In genomic region chr17:3801043-3801746, GRCh38 we compare ENCODE assay signal across 7 cellular contexts. TPM values are rescaled to one million over a fixed set of nuclear protein-coding genes. Genes with fewer than 3 reads are reported as not detected.
A peak's percentile ranks its signal among the peaks of the same experiment; 100 is the strongest.
DNase-seq lines count a peak whose midpoint lies in the region; ATAC-seq, FAIRE-seq and TF ChIP-seq lines count a peak whose summit lies in the region.

A gene with protein sequence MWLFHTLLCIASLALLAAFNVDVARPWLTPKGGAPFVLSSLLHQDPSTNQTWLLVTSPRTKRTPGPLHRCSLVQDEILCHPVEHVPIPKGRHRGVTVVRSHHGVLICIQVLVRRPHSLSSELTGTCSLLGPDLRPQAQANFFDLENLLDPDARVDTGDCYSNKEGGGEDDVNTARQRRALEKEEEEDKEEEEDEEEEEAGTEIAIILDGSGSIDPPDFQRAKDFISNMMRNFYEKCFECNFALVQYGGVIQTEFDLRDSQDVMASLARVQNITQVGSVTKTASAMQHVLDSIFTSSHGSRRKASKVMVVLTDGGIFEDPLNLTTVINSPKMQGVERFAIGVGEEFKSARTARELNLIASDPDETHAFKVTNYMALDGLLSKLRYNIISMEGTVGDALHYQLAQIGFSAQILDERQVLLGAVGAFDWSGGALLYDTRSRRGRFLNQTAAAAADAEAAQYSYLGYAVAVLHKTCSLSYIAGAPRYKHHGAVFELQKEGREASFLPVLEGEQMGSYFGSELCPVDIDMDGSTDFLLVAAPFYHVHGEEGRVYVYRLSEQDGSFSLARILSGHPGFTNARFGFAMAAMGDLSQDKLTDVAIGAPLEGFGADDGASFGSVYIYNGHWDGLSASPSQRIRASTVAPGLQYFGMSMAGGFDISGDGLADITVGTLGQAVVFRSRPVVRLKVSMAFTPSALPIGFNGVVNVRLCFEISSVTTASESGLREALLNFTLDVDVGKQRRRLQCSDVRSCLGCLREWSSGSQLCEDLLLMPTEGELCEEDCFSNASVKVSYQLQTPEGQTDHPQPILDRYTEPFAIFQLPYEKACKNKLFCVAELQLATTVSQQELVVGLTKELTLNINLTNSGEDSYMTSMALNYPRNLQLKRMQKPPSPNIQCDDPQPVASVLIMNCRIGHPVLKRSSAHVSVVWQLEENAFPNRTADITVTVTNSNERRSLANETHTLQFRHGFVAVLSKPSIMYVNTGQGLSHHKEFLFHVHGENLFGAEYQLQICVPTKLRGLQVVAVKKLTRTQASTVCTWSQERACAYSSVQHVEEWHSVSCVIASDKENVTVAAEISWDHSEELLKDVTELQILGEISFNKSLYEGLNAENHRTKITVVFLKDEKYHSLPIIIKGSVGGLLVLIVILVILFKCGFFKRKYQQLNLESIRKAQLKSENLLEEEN (minus strand): TSS chr17:3801188. CDS start chr17:3801144, 44 bp downstream.

- no peak for FAIRE-seq in K562 (lab: Jason Lieb, UNC)
- FAIRE-seq in kidney (lab: Jason Lieb, UNC): no peak
- FAIRE-seq in GM12891 (lab: Jason Lieb, UNC): no peak

- 37% methylated on average over 18 of the region's 19 CpGs for WGBS in K562 (ENCODE audit: insufficient coverage, low coverage, missing lambda C conversion rate)

- no peak for TF ChIP-seq POLR2A in K562 (conservative IDR thresholded peaks at IDR 0.05)
- TF ChIP-seq POLR2A in GM12891 (IDR thresholded peaks at IDR 0.05; ENCODE audit: low read depth, low read length): no peak

- CTCF ChIA-PET in K562 (lab: Yijun Ruan, JAX; ENCODE audit: low intra/inter-chr PET ratio): no interaction called here
- CTCF ChIA-PET in GM10248 (lab: Yijun Ruan, JAX): interaction anchor here (0.9 to 1.4 kb wide), 5 partner anchors 10 to 122 kb away, joined by 3 to 5 read pairs (median 3); no protein-coding TSS in a partner anchor

- in situ Hi-C loops in K562 (cut with MboI): no loop called here

- peaks cover 27 to 55% of the 10 kb centered on the region in 2 donors for H3K4me1 Mint-ChIP-seq in stimulated activated naive B cell treated with anti-CD40 and anti-IgM and Interleukin-4, amounts not matched to agents 10 μg/mL and 1 μg/mL and 100 μg/mL, for 72 hours

- no peak within 1 kb of the TSS for H3K4me2 ChIP-seq in K562 (ENCODE audit: insufficient read depth, low read length)

- H2AFZ ChIP-seq in K562 (ENCODE audit: low read depth, low read length): no peak within 1 kb of the TSS

- H4K20me1 ChIP-seq in K562 (replicated peaks; ENCODE audit: control insufficient read depth, insufficient read depth, low read length): no peaks in the 10 kb centered on the region

- H3K9ac ChIP-seq in K562 (ENCODE audit: insufficient read depth in 1 of 2, low read depth in 2 of 2, low read length in 2 of 2) (peak within 1 kb of the TSS in 1 of 2 experiments; percentile 52; a peak in 2 of 4 replicates), kidney (ENCODE audit: low read length in 2 of 2) (no peak within 1 kb of the TSS)

- H3K27ac ChIP-seq in KOPT-K1 (ENCODE audit: low read depth, low read length, poor library complexity, severe bottlenecking): peak within 1 kb of the TSS; percentile 86
- H3K27ac ChIP-seq in K562 (ENCODE audit: extremely low read depth, low read depth, low read length): no peak within 1 kb of the TSS
- H3K27ac ChIP-seq in kidney (ENCODE audit: low read depth in 2 of 2, low read length in 2 of 2): no peak within 1 kb of the TSS

- H3K4me1 ChIP-seq in K562 (replicated peaks in 1 of 2; ENCODE audit: control insufficient read depth in 2 of 2, insufficient read depth in 2 of 2, low read length in 2 of 2) (peaks cover 0 to 2% of the 10 kb centered on the region in 2 experiments; a peak in 2 of 5 replicates), kidney (ENCODE audit: control insufficient read depth in 1 of 2, insufficient read depth in 1 of 2, low read depth in 1 of 2, low read length in 2 of 2) (no peaks in the 10 kb centered on the region)

- H3K9me3 Mint-ChIP-seq in stimulated activated naive B cell treated with anti-CD40 and anti-IgM and Interleukin-4, amounts not matched to agents 10 μg/mL and 1 μg/mL and 100 μg/mL, for 72 hours: no peaks in the 10 kb centered on the region

- H3K36me3 Mint-ChIP-seq in stimulated activated naive B cell treated with anti-CD40 and anti-IgM and Interleukin-4, amounts not matched to agents 10 μg/mL and 1 μg/mL and 100 μg/mL, for 72 hours: peaks cover 8 to 27% of the 10 kb centered on the region in 2 donors

- DNase-seq in K562 (ENCODE audit: extremely low read depth in 1 of 4, low spot score in 3 of 4): no peak
- DNase-seq in kidney: no peak
- no peak for DNase-seq in stimulated activated naive B cell treated with anti-CD40 and anti-IgM and Interleukin-4, amounts not matched to agents 10 μg/mL and 1 μg/mL and 100 μg/mL, for 72 hours
- DNase-seq in GM12891 (ENCODE audit: insufficient read length, low spot score): no peak
- no peak for DNase-seq in GM10248 (ENCODE audit: extremely low spot score)
- no peak for DNase-seq in NCI-H69 (lab: John Stamatoyannopoulos, UW)

- no peak for TF ChIP-seq RAD21 in K562 (CRISPR knock-in tag; conservative IDR thresholded peaks at IDR 0.05 in 1 of 2, IDR thresholded peaks at IDR 0.05 in 1 of 2)

- no peak for TF ChIP-seq EP300 in K562 (IDR thresholded peaks at IDR 0.05; ENCODE audit: low read length)

- no peaks in the 10 kb centered on the region for H3K79me2 ChIP-seq in K562 (ENCODE audit: control insufficient read depth, insufficient read depth, low read length)

- no peak for TF ChIP-seq CTCF in K562 (IDR thresholded peaks at IDR 0.05 in 2 of 3, conservative IDR thresholded peaks at IDR 0.05 in 1 of 3; ENCODE audit: insufficient read depth in 2 of 3, low read depth in 1 of 3, low read length in 3 of 3)
- no peak for TF ChIP-seq CTCF in kidney (IDR thresholded peaks at IDR 0.05; ENCODE audit: borderline replicate concordance, extremely low read depth, insufficient read depth)
- no peak for TF ChIP-seq CTCF in GM10248 (IDR thresholded peaks at IDR 0.05; ENCODE audit: control extremely low read depth, extremely low read depth, low read depth, missing control alignments)

- BruUV-seq in K562 (replicated peaks; lab: Mats Ljungman, UMichigan): no TSS peak

- H3K27me3 Mint-ChIP-seq in stimulated activated naive B cell treated with anti-CD40 and anti-IgM and Interleukin-4, amounts not matched to agents 10 μg/mL and 1 μg/mL and 100 μg/mL, for 72 hours: peaks cover 0 to 4% of the 10 kb centered on the region in 2 donors

- no peak within 1 kb of the TSS for H3K4me3 Mint-ChIP-seq in stimulated activated naive B cell treated with anti-CD40 and anti-IgM and Interleukin-4, amounts not matched to agents 10 μg/mL and 1 μg/mL and 100 μg/mL, for 72 hours

- intact Hi-C loops in K562 (cut with micrococcal nuclease) (no loop called here), kidney (cut with DNase I) (no loop called here)

- H3K27me3 ChIP-seq in K562 (ENCODE audit: control insufficient read depth in 2 of 2, insufficient read depth in 2 of 2, low read length in 2 of 2): no peaks in the 10 kb centered on the region

- H3K9me3 ChIP-seq in KOPT-K1 (ENCODE audit: insufficient read depth, low read length, poor library complexity, severe bottlenecking) (no peaks in the 10 kb centered on the region), K562 (replicated peaks; ENCODE audit: control insufficient read depth, insufficient read depth, low read depth, low read length) (no peaks in the 10 kb centered on the region), kidney (ENCODE audit: control insufficient read depth in 1 of 2, low read length in 2 of 2) (no peaks in the 10 kb centered on the region)

- POLR2A ChIA-PET in K562 (lab: Yijun Ruan, JAX): interaction anchor here (1.0 kb wide), 1 partner anchor 11 kb away, joined by 3 read pairs; no protein-coding TSS in a partner anchor
- POLR2A ChIA-PET in GM10248 (lab: Yijun Ruan, JAX): no interaction called here

- no peak within 1 kb of the TSS for H3K4me3 ChIP-seq in K562
- no peak within 1 kb of the TSS for H3K4me3 ChIP-seq in kidney (ENCODE audit: low read length in 2 of 2)

- H3K36me3 ChIP-seq in KOPT-K1 (ENCODE audit: insufficient read depth, low read length) (peaks cover 28% of the 10 kb centered on the region), K562 (ENCODE audit: control insufficient read depth, insufficient read depth, low read length) (no peaks in the 10 kb centered on the region), kidney (ENCODE audit: control insufficient read depth in 1 of 2, insufficient read depth in 2 of 2, low read length in 2 of 2) (no peaks in the 10 kb centered on the region)

- peak; percentile 19; the same call in 2 of the 3 replicates for ATAC-seq in K562
- ATAC-seq in stimulated activated naive B cell treated with anti-CD40 and anti-IgM and Interleukin-4, amounts not matched to agents 10 μg/mL and 1 μg/mL and 100 μg/mL, for 72 hours (replicated peaks): no peak

- H3K27ac Mint-ChIP-seq in stimulated activated naive B cell treated with anti-CD40 and anti-IgM and Interleukin-4, amounts not matched to agents 10 μg/mL and 1 μg/mL and 100 μg/mL, for 72 hours: peak within 1 kb of the TSS; percentile 56

- H3K9me1 ChIP-seq in K562 (ENCODE audit: control insufficient read depth, insufficient read depth, low read length): no peaks in the 10 kb centered on the region

TF ChIP-seq in K562, 482 proteins besides CTCF, POLR2A, EP300 and RAD21 (continues in another document):
- TF ChIP-seq MAFK (IDR thresholded peaks at IDR 0.05; ENCODE audit: low read length) (no peak), SREBF1 (IDR thresholded peaks at IDR 0.05; ENCODE audit: borderline replicate concordance, low read depth, low read length) (no peak)

TF ChIP-seq in GM12891, 5 proteins besides CTCF, POLR2A, EP300 and RAD21 (continues in another document):
- TF ChIP-seq POLR2AphosphoS5 (IDR thresholded peaks at IDR 0.05; ENCODE audit: low read depth, low read length) (no peak), SPI1 (IDR thresholded peaks at IDR 0.05; ENCODE audit: low read depth, low read length) (no peak)

RNA-seq across cellular contexts. Expression of the gene that starts here (rescaled TPM):
- total RNA-seq in K562 (2011; cell fraction: chromatin; rRNA removed; ENCODE audit: low replicate concordance): 17.8 and 20.9 TPM in 2 replicates
- total RNA-seq in K562 (2011; cell fraction: nucleolus; rRNA removed): 14.1 and 16.8 TPM in 2 replicates
- total RNA-seq in K562 (2011; cell fraction: nucleoplasm; rRNA removed): 18.1 and 21.6 TPM in 2 replicates
- total RNA-seq in K562 (2014; rRNA removed) (14.8 and 24.2 TPM in 2 replicates), K562 (2014; rRNA removed; fragmentation: Illumina TruSeq; extraction: Trizol) (19.8 and 20.1 TPM in 2 replicates), K562 (2015; rRNA removed; fragmentation: Illumina TruSeq; extraction: Trizol) (23.0 and 27.0 TPM in 2 replicates), K562 (2021) (17.0 and 18.5 TPM in 2 replicates), kidney (16.5 TPM)
- polyA plus RNA-seq in K562 (2011; rRNA removed) (45.3 and 49.9 TPM in 2 replicates), K562 (2014; fragmentation: Illumina TruSeq; extraction: Trizol) (18.2 and 19.3 TPM in 2 replicates), K562 (2014; fragmentation: Nextera tagmentation; extraction: Ambion mirVana) (100 to 1,000 TPM; 151 to 160 TPM), K562 (2014; rRNA removed) (27.6 and 33.3 TPM in 2 replicates), kidney (ENCODE audit: insufficient read depth, low read depth, low replicate concordance) (46.3 TPM)
- polyA plus RNA-seq in K562 (2011; cell fraction: cytosol; rRNA removed): 18.5 and 26.8 TPM in 2 replicates
- 19.2 and 31.3 TPM in 2 replicates for polyA plus RNA-seq in K562 (2011; cell fraction: nucleus; rRNA removed)
- 18.3 and 39.8 TPM in 2 replicates for polyA plus RNA-seq in K562 (2012)
- polyA minus RNA-seq in K562 (2011; rRNA and poly(A)+ RNA removed): 6.7 and 9.9 TPM in 2 replicates
- 3.2 and 4.3 TPM in 2 replicates for polyA minus RNA-seq in K562 (2011; cell fraction: cytosol; rRNA and poly(A)+ RNA removed)
- polyA minus RNA-seq in K562 (2011; cell fraction: nucleus; rRNA and poly(A)+ RNA removed): 5.3 and 7.1 TPM in 2 replicates
- polyA plus RNA-seq in GM12891 (2012; ENCODE audit: low read depth, missing spikeins): 15.8 TPM
